Comparison of ENCODE assay signal across 22 cellular contexts in genomic region chr17:64767269-64767997, GRCh38.
"Had no signal": no experiment of that assay in that cellular context is flagged by ENCODE, and none has a peak within 500 bp of the region (broad histone marks: within the 10 kb centered on the region; RNA-seq: fewer than 3 reads in every experiment).

No MANE protein-coding gene starts in this region.

- H3K27ac ChIP-seq: coronary artery, lower lobe of right lung, neural progenitor cell, ovary, prostate gland had no signal

- ATAC-seq: activated T-cell treated with anti-CD3 and anti-CD28 coated beads, Interleukin-2, amount 50 U/mL, for 4 hours; naive thymus-derived CD8-positive, alpha-beta T cell; stimulated activated naive CD8-positive, alpha-beta T cell treated with anti-CD3 and anti-CD28 coated beads, Interleukin-15, Interleukin-2, amounts not matched to agents 100 U/mL and 50 U/mL, for 24 hours had no signal

- H2AFZ ChIP-seq: neural progenitor cell had no signal

- H3K27me3 Mint-ChIP-seq: naive thymus-derived CD8-positive, alpha-beta T cell had no signal

- H3K27me3 ChIP-seq: neural progenitor cell, ovary had no signal

- H3K9ac ChIP-seq: neural progenitor cell had no signal

- H3K4me1 ChIP-seq: prostate gland had no signal

- H3K4me2 ChIP-seq: neural progenitor cell had no signal

- H3K36me3 Mint-ChIP-seq: neural progenitor cell had no signal

- H3K9me3 ChIP-seq: lower lobe of right lung, ovary, prostate gland had no signal

- DNase-seq: activated CD4-positive, alpha-beta T cell treated with anti-CD3 and anti-CD28 coated beads for 1 hour; activated CD8-positive, alpha-beta memory T cell treated with anti-CD3 and anti-CD28 coated beads, Interleukin-2, amount 50 U/mL, for 4 hours; activated naive CD4-positive, alpha-beta T cell treated with anti-CD3 and anti-CD28 coated beads for 36 hours; activated T-cell treated with anti-CD3 and anti-CD28 coated beads, Interleukin-2, amount 50 U/mL, for 4 hours; amygdala; cerebellar nuclear complex; erythroblast; foreskin melanocyte; glutamatergic neuron; hippocampal formation; lower lobe of right lung; naive thymus-derived CD8-positive, alpha-beta T cell; ovary; stimulated activated CD4-positive, alpha-beta T cell treated with anti-CD3 and anti-CD28 coated beads, Interleukin-12 subunit alpha, Interleukin-12 subunit beta, amount 100 ng/mL, for 4 hours; stimulated activated CD4-positive, alpha-beta T cell treated with anti-CD3 and anti-CD28 coated beads, Interleukin-4, amount 100 ng/mL, for 4 hours; stimulated activated naive CD8-positive, alpha-beta T cell treated with anti-CD3 and anti-CD28 coated beads, Interleukin-15, Interleukin-2, amounts not matched to agents 100 U/mL and 50 U/mL, for 24 hours; T-helper 9 cell had no signal

- H3K9me3 Mint-ChIP-seq: activated naive CD4-positive, alpha-beta T cell treated with anti-CD3 and anti-CD28 coated beads for 36 hours; activated T-cell treated with anti-CD3 and anti-CD28 coated beads, Interleukin-2, amount 50 U/mL, for 4 hours; naive thymus-derived CD8-positive, alpha-beta T cell; neural progenitor cell had no signal

- H3K4me3 ChIP-seq: coronary artery, lower lobe of right lung, neural progenitor cell, ovary, prostate gland had no signal

- H3K4me3 Mint-ChIP-seq: activated naive CD4-positive, alpha-beta T cell treated with anti-CD3 and anti-CD28 coated beads for 36 hours; activated T-cell treated with anti-CD3 and anti-CD28 coated beads, Interleukin-2, amount 50 U/mL, for 4 hours; naive thymus-derived CD8-positive, alpha-beta T cell; neural progenitor cell had no signal

- H3K27ac Mint-ChIP-seq: activated naive CD4-positive, alpha-beta T cell treated with anti-CD3 and anti-CD28 coated beads for 36 hours; naive thymus-derived CD8-positive, alpha-beta T cell; neural progenitor cell had no signal

- FAIRE-seq: bronchial epithelial cell, endometrium had no signal

- H3K36me3 ChIP-seq: neural progenitor cell, ovary, prostate gland had no signal
